ENCODE assay signal across 15 cellular contexts in genomic region chr1:9597361-9598315, GRCh38. TPM values are rescaled to one million over a fixed set of nuclear protein-coding genes. Genes with fewer than 3 reads are reported as not detected.
A peak's percentile ranks its signal among the peaks of the same experiment; 100 is the strongest.
DNase-seq lines count a peak whose midpoint lies in the region; ATAC-seq and TF ChIP-seq lines count a peak whose summit lies in the region.
"Had no signal": no experiment of that assay in that cellular context is flagged by ENCODE, and none has a peak within 500 bp of the region (broad histone marks: within the 10 kb centered on the region; RNA-seq: fewer than 3 reads in every experiment).

No MANE protein-coding gene starts in this region.

- no peak for ATAC-seq in GM19467 (IDR thresholded peaks at IDR 0.05; ENCODE audit: unreplicated experiment)
- ATAC-seq: A549, GM12878, GM23338, HepG2 had no signal

- H3K27me3 ChIP-seq in BLaER1, result no peaks in the 10 kb centered on the region
- no peaks in the 10 kb centered on the region for H3K27me3 ChIP-seq in BLaER1 treated with 17β-estradiol and CSF1 and Interleukin-3, amounts not matched to agents 10 nM and 100 nM
- no peaks in the 10 kb centered on the region for H3K27me3 ChIP-seq in WERI-Rb-1 (ENCODE audit: insufficient read depth, low read depth, severe bottlenecking)
- no peaks in the 10 kb centered on the region for H3K27me3 ChIP-seq in osteoblast (ENCODE audit: insufficient read depth, low read length)
- no peaks in the 10 kb centered on the region for H3K27me3 ChIP-seq in PC-9 (ENCODE audit: insufficient read depth, low read depth)
- H3K27me3 ChIP-seq: BE2C had no signal

- POLR2A ChIA-PET in PC-9 (lab: Charles Lee; ENCODE audit: unreplicated experiment), result no interaction called here

- no peak overlapping the region for H3K9ac ChIP-seq in BLaER1
- peak overlapping the region in 6 of 11 experiments; percentile 4 to 51 (median 28); a peak in 2 of 22 replicates for H3K9ac ChIP-seq in BLaER1 treated with 17β-estradiol and CSF1 and Interleukin-3, amounts not matched to agents 10 nM and 100 nM

- H4K20me1 ChIP-seq in BLaER1, result peaks cover 97% of the 10 kb centered on the region
- peaks cover 18 to 95% (median 64%) of the 10 kb centered on the region in 11 experiments; a peak in 21 of 22 replicates for H4K20me1 ChIP-seq in BLaER1 treated with 17β-estradiol and CSF1 and Interleukin-3, amounts not matched to agents 10 nM and 100 nM
- peaks cover 24% of the 10 kb centered on the region for H4K20me1 ChIP-seq in osteoblast (ENCODE audit: insufficient read depth, low read length)
- no peaks in the 10 kb centered on the region for H4K20me1 ChIP-seq in PC-9 (ENCODE audit: insufficient read depth)

- H3K79me2 ChIP-seq in osteoblast (ENCODE audit: insufficient read depth, low read length), result peaks cover 32% of the 10 kb centered on the region
- peaks cover 15% of the 10 kb centered on the region for H3K79me2 ChIP-seq in PC-9 (ENCODE audit: low read depth)

- TF ChIP-seq CTCF in WERI-Rb-1 (IDR thresholded peaks at IDR 0.05; ENCODE audit: low read depth, low read length), result no peak
- TF ChIP-seq CTCF in osteoblast (IDR thresholded peaks at IDR 0.05; ENCODE audit: extremely low read depth, low read depth, low read length), result no peak
- no peak for TF ChIP-seq CTCF in PC-9 (conservative IDR thresholded peaks at IDR 0.05)

- peaks cover 78% of the 10 kb centered on the region for H3K4me1 ChIP-seq in BLaER1
- peaks cover 28 to 63% (median 46%) of the 10 kb centered on the region in 10 experiments for H3K4me1 ChIP-seq in BLaER1 treated with 17β-estradiol and CSF1 and Interleukin-3, amounts not matched to agents 10 nM and 100 nM
- H3K4me1 ChIP-seq in osteoblast (ENCODE audit: insufficient read depth, low read length), result peaks cover 7% of the 10 kb centered on the region
- no peaks in the 10 kb centered on the region for H3K4me1 ChIP-seq in PC-9 (replicated peaks; ENCODE audit: insufficient read depth)
- H3K4me1 ChIP-seq: A549 had no signal

- H3K4me3 ChIP-seq in BLaER1 (no peak overlapping the region), WERI-Rb-1 (ENCODE audit: low read depth, low read length) (no peak overlapping the region), osteoblast (ENCODE audit: insufficient read depth, low read length) (no peak overlapping the region), PC-9 (no peak overlapping the region)
- H3K4me3 ChIP-seq in BLaER1 treated with 17β-estradiol and CSF1 and Interleukin-3, amounts not matched to agents 10 nM and 100 nM, result no peak overlapping the region
- H3K4me3 ChIP-seq: A549, GM12878, GM23338, HAP-1 had no signal

- intact Hi-C loops in PC-9 (cut with micrococcal nuclease; ENCODE audit: unreplicated experiment), result no loop called here

- no TSS peak for BruUV-seq in PC-9 (replicated peaks; lab: Mats Ljungman, UMichigan)

- H3K4me2 ChIP-seq in BLaER1, result no peak overlapping the region
- H3K4me2 ChIP-seq in BLaER1 treated with 17β-estradiol and CSF1 and Interleukin-3, amounts not matched to agents 10 nM and 100 nM, result peak overlapping the region in 2 of 11 experiments; percentile 100; a peak in 1 of 22 replicates
- no peak overlapping the region for H3K4me2 ChIP-seq in osteoblast (ENCODE audit: insufficient read depth, low read length)
- no peak overlapping the region for H3K4me2 ChIP-seq in PC-9
- H3K4me2 ChIP-seq: A549, GM23338 had no signal

- no peak overlapping the region for H2AFZ ChIP-seq in osteoblast (ENCODE audit: low read length)
- no peak overlapping the region for H2AFZ ChIP-seq in PC-9
- H2AFZ ChIP-seq: GM23338 had no signal

- DNase-seq in WERI-Rb-1 (no peak), osteoblast (ENCODE audit: insufficient read length, low spot score, missing footprints) (peak; percentile 83), SIG-M5 treated with dmso at 0.1 percent for 504 hours (lab: John Stamatoyannopoulos, UW; ENCODE audit: unreplicated experiment) (no peak), T-helper 2 cell (no peak), PC-9 (no peak)
- DNase-seq: CD4-positive, CD25-positive, alpha-beta regulatory T cell had no signal

- H3K36me3 ChIP-seq in BLaER1, result peaks cover 82% of the 10 kb centered on the region
- peaks cover 43 to 75% (median 67%) of the 10 kb centered on the region in 11 experiments for H3K36me3 ChIP-seq in BLaER1 treated with 17β-estradiol and CSF1 and Interleukin-3, amounts not matched to agents 10 nM and 100 nM
- H3K36me3 ChIP-seq in WERI-Rb-1, result peaks cover 74% of the 10 kb centered on the region
- H3K36me3 ChIP-seq in osteoblast (ENCODE audit: insufficient read depth, low read length), result peaks cover 13% of the 10 kb centered on the region
- no peaks in the 10 kb centered on the region for H3K36me3 ChIP-seq in PC-9 (ENCODE audit: low read depth)

- H3K27ac ChIP-seq in BLaER1 (peak overlapping the region; percentile 12; the same call in 1 of the 2 replicates), WERI-Rb-1 (peak overlapping the region; percentile 30; the same call in 1 of the 2 replicates), osteoblast (ENCODE audit: low read depth, low read length) (no peak overlapping the region), PC-9 (no peak overlapping the region)
- peak overlapping the region in 2 of 11 experiments; percentile 6 to 86; a peak in 2 of 22 replicates for H3K27ac ChIP-seq in BLaER1 treated with 17β-estradiol and CSF1 and Interleukin-3, amounts not matched to agents 10 nM and 100 nM
- H3K27ac ChIP-seq: A549 had no signal

- H3K9me2 ChIP-seq in PC-9 (ENCODE audit: insufficient read depth), result no peaks in the 10 kb centered on the region

- no peaks in the 10 kb centered on the region for H3K9me3 ChIP-seq in BLaER1
- H3K9me3 ChIP-seq in BLaER1 treated with 17β-estradiol and CSF1 and Interleukin-3, amounts not matched to agents 10 nM and 100 nM (replicated peaks in 1 of 11), result no peaks in the 10 kb centered on the region
- no peaks in the 10 kb centered on the region for H3K9me3 ChIP-seq in WERI-Rb-1 (ENCODE audit: severe bottlenecking)
- H3K9me3 ChIP-seq in osteoblast (ENCODE audit: low read depth, low read length), result no peaks in the 10 kb centered on the region
- no peaks in the 10 kb centered on the region for H3K9me3 ChIP-seq in PC-9 (ENCODE audit: insufficient read depth, low read depth)
- H3K9me3 ChIP-seq: A549, BE2C, HAP-1 had no signal

- no peaks in the 10 kb centered on the region for H3F3A ChIP-seq in PC-9 (ENCODE audit: insufficient read depth, low read depth)

- CTCF ChIA-PET in PC-9 (lab: Charles Lee), result no interaction called here

RNA-seq across cellular contexts. Expression of gene TMEM201, which starts 8.9 kb away (rescaled TPM):
- total RNA-seq in osteoblast (5.9 and 6.2 TPM in 2 replicates), PC-9 (2021) (17.2 and 17.4 TPM in 2 replicates)

RNA-seq across cellular contexts. Expression of gene PIK3CD, which starts 53.9 kb away (rescaled TPM):
- total RNA-seq in osteoblast (12.7 and 14.1 TPM in 2 replicates), PC-9 (2021) (10.3 and 16.4 TPM in 2 replicates)

RNA-seq across cellular contexts. Expression of gene SLC25A33, which starts 58.4 kb away (rescaled TPM):
- total RNA-seq in osteoblast (7.2 and 8.0 TPM in 2 replicates), PC-9 (2021) (3.0 and 4.4 TPM in 2 replicates)

Comparison
In these comparisons a context has a peak if more than half of its experiments do, and no peak if none do; other contexts are left out.
1. H3K27ac ChIP-seq: peak in BLaER1 (single experiment) and WERI-Rb-1 (single experiment); none in osteoblast (single experiment) and PC-9 (single experiment).